13 cellular contexts compared by ENCODE assay signal in genomic region chr1:38082678-38083317, GRCh38. TPM values are rescaled to one million over a fixed set of nuclear protein-coding genes. Genes with fewer than 3 reads are reported as not detected.
"Had no signal": no experiment of that assay in that cellular context is flagged by ENCODE, and none has a peak within 500 bp of the region (broad histone marks: within the 10 kb centered on the region; RNA-seq: fewer than 3 reads in every experiment).

No MANE protein-coding gene starts in this region.

- DNase-seq: activated CD4-positive, alpha-beta T cell treated with anti-CD3 and anti-CD28 coated beads for 1 hour; activated CD4-positive, alpha-beta T cell treated with anti-CD3 and anti-CD28 coated beads, Interleukin-2, amount 50 U/mL, for 48 hours; activated gamma-delta T cell; activated naive CD8-positive, alpha-beta T cell treated with anti-CD3 and anti-CD28 coated beads for 36 hours; activated T-cell treated with anti-CD3 and anti-CD28 coated beads, Interleukin-2, amount 50 U/mL, for 4 hours; nephron progenitor cell; ovary; stimulated activated CD4-positive, alpha-beta T cell treated with anti-CD3 and anti-CD28 coated beads, Interleukin-4, amount 100 ng/mL, for 24 hours; stimulated activated naive CD8-positive, alpha-beta T cell treated with anti-CD3 and anti-CD28 coated beads, Interleukin-15, amount 100 ng/mL, for 72 hours; testis; upper lobe of right lung had no signal

- H3K4me3 ChIP-seq: esophagus muscularis mucosa, ovary, testis, upper lobe of right lung had no signal

- H3K27me3 ChIP-seq: ovary, testis, upper lobe of right lung had no signal

- FAIRE-seq: islet of Langerhans had no signal

- H3K9me3 ChIP-seq: esophagus muscularis mucosa, ovary, testis, upper lobe of right lung had no signal

- H3K36me3 ChIP-seq: esophagus muscularis mucosa, ovary, upper lobe of right lung had no signal

- H3K4me1 ChIP-seq: esophagus muscularis mucosa, testis, upper lobe of right lung had no signal

- H3K27ac ChIP-seq: esophagus muscularis mucosa, ovary, testis, upper lobe of right lung had no signal

RNA-seq across cellular contexts. Expression of gene POU3F1, which starts 36.2 kb away (rescaled TPM):
- total RNA-seq: upper lobe of right lung had no signal
